ENCODE assay signal across 1 cellular context in genomic region chr17:45428050-45428953, GRCh38.
TF ChIP-seq lines count a peak whose summit lies in the region.

No MANE protein-coding gene starts in this region.

TF ChIP-seq in GM12878, 131 proteins besides CTCF, POLR2A, EP300 and RAD21 (continued from another document):
- TF ChIP-seq CHD2 (IDR thresholded peaks at IDR 0.05; ENCODE audit: borderline replicate concordance, low read depth, low read length), result no peak
- TF ChIP-seq SMC3 (IDR thresholded peaks at IDR 0.05; ENCODE audit: borderline replicate concordance, low read length), result peak; percentile 84
- 0 out of 2 replicates have a peak, but pooled peaks have one; percentile 11 for TF ChIP-seq RELB (IDR thresholded peaks at IDR 0.05; ENCODE audit: low read depth)
- no peak for TF ChIP-seq NFXL1 (IDR thresholded peaks at IDR 0.05; ENCODE audit: borderline replicate concordance)
- peak; percentile 72; the same call in 1 of the 2 replicates for TF ChIP-seq SMARCA5 (IDR thresholded peaks at IDR 0.05)
- TF ChIP-seq IKZF2 (IDR thresholded peaks at IDR 0.05), result peak; percentile 19 to 38; a peak in 2 of 4 replicates
- TF ChIP-seq RCOR1 (conservative IDR thresholded peaks at IDR 0.05; ENCODE audit: low read depth, low read length), result 0 out of 2 replicates have a peak, but pooled peaks have one; percentile 56
- no peak for TF ChIP-seq NFIC (IDR thresholded peaks at IDR 0.05; ENCODE audit: low read depth, low read length)
- TF ChIP-seq ZNF384 (IDR thresholded peaks at IDR 0.05; ENCODE audit: borderline replicate concordance, low read depth, low read length), result no peak
- no peak for TF ChIP-seq USF1 (IDR thresholded peaks at IDR 0.05; ENCODE audit: borderline replicate concordance, extremely low read length, insufficient read depth, low read depth, low read length)
- TF ChIP-seq LARP7 (IDR thresholded peaks at IDR 0.05), result peak; percentile 67; the same call in 1 of the 2 replicates
- TF ChIP-seq E2F4 (IDR thresholded peaks at IDR 0.05; ENCODE audit: low read depth, low read length), result no peak
- no peak for TF ChIP-seq TCF7 (IDR thresholded peaks at IDR 0.05; ENCODE audit: borderline replicate concordance)
- TF ChIP-seq CHD4 (IDR thresholded peaks at IDR 0.05), result no peak
- 0 out of 2 replicates have a peak, but pooled peaks have one; percentile 42 for TF ChIP-seq TCF12 (IDR thresholded peaks at IDR 0.05; ENCODE audit: low read depth, low read length)
- no peak for TF ChIP-seq ZNF217 (IDR thresholded peaks at IDR 0.05)
- TF ChIP-seq GATAD2B (conservative IDR thresholded peaks at IDR 0.05; ENCODE audit: low read depth), result peak; percentile 77
- TF ChIP-seq HDGF (IDR thresholded peaks at IDR 0.05), result peak; percentile 90; the same call in 1 of the 2 replicates
- TF ChIP-seq REST (IDR thresholded peaks at IDR 0.05; ENCODE audit: low read depth, low read length), result no peak
- no peak for TF ChIP-seq YBX1 (IDR thresholded peaks at IDR 0.05)
TF ChIP-seq in GM12878: peak in this region for 28.
